8 cellular contexts compared by ENCODE assay signal in the genomic region with DNA sequence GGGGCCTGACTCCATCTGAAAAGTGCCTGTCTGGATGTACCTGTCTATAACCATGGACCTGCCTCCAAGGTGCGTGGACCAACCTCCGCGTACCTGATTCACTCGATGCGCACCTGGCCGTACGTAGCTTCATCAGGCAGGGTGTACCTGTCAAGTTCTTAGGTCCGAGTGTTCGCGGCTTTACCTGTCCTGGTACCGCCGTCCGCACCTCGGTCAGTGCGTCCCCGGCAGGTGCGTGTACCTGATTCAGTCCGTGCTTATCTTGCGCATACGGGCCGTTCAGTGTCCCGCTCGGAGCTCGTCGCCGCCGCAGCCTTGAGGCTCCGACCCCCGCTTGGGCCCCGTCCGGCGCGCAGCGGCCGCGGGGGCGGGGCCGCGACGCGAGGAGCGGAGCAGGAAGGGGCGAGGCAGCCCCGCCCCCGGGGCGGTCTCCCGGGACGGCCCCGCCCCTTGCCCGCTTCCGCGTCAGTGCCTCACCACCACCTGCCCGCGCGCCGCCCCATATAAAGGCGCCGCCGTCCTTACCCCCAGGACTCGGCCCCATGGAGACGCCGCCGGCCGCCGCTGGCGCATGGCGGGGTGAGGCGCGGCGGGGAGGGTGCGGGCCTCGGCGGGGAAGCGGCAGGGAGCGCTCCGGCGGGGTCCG. TPM values are rescaled to one million over a fixed set of nuclear protein-coding genes. Genes with fewer than 3 reads are reported as not detected.
DNase-seq lines count a peak whose midpoint lies in the region; ATAC-seq lines count a peak whose summit lies in the region.

TSS of gene ZC3H12A (plus strand) at position 530 of the 646 bp plus-strand sequence. CDS start 917 bp downstream, outside the sequence.

- peak within 1 kb of the TSS; percentile 35 for H3K27ac ChIP-seq in cingulate gyrus (ENCODE audit: low read depth, low read length)

- in situ Hi-C loops in ACHN (cut with HindIII; ENCODE audit: low pct_ligation_motif_present, low pct_unique_long_range_greater_than_20kb, low sequenced_read_pairs): no loop called here

- DNase-seq in ACHN (peak; percentile 87), NCI-H510A treated with DMSO at 0.1 percent for 48 hours (lab: John Stamatoyannopoulos, UW) (peak; percentile 100), left colon (peak; percentile 91 to 96)
- peak; percentile 94 for DNase-seq in activated CD4-positive, alpha-beta T cell treated with anti-CD3 and anti-CD28 coated beads for 48 hours
- peak; percentile 91 for DNase-seq in stimulated activated CD4-positive, alpha-beta T cell treated with anti-CD3 and anti-CD28 coated beads, Interleukin-1b, Interleukin-23, amount 100 ng/mL, for 48 hours

- intact Hi-C loops in left colon (cut with DNase I, micrococcal nuclease): loop anchor here in 1 of 2 donors (10.0 kb wide), 1 partner anchor 1079 kb away; the partner anchor contains the start of gene LSM10

- ATAC-seq in GM18867 (IDR thresholded peaks at IDR 0.05; ENCODE audit: unreplicated experiment): peak; percentile 74
- ATAC-seq in HG03139 (IDR thresholded peaks at IDR 0.05; ENCODE audit: unreplicated experiment): peak; percentile 53
- peak; percentile 66 for ATAC-seq in left colon

RNA-seq across cellular contexts. Expression of gene ZC3H12A, which starts in this region (rescaled TPM):
- total RNA-seq in left colon: 10 to 100 TPM; 24.0 to 61.6 TPM

Comparison
In these comparisons a context has a peak if more than half of its experiments do, and no peak if none do; other contexts are left out.
1. Peak in every context shown above with its lines: DNase-seq, ATAC-seq and H3K27ac ChIP-seq.